Comparison of ENCODE assay signal across 16 cellular contexts in the genomic region with DNA sequence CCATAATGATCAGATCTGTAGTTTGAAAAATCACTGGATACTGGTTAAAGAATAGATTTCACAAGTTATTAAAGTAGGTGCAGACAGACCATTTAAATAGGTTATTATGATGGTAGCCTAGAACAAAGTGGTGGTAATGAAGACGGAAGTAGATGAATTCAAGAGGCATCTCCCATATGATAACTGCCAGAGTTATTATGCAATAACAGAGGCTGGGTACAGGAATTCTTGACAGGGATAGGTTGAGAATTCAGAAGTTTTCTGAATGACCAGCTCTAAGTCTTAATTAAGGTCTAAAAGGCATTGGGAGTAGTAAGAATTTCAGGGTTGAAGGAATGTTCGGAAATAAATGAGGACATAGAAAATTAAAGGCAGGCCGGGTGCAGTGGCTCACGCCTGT.
DNase-seq lines count a peak whose midpoint lies in the region; FAIRE-seq and TF ChIP-seq lines count a peak whose summit lies in the region.
"Had no signal": no experiment of that assay in that cellular context is flagged by ENCODE, and none has a peak within 500 bp of the region (broad histone marks: within the 10 kb centered on the region; RNA-seq: fewer than 3 reads in every experiment).

No MANE protein-coding gene starts in this region.

- peak overlapping the region; percentile 58; the same call in 1 of the 2 replicates for H3K4me3 Mint-ChIP-seq in HFFc6
- H3K4me3 Mint-ChIP-seq: CD14-positive monocyte; CD4-positive, alpha-beta memory T cell had no signal

- H3K4me1 Mint-ChIP-seq in HFFc6 (ENCODE audit: low read depth): peaks cover 68% of the 10 kb centered on the region
- H3K4me1 Mint-ChIP-seq: CD4-positive, alpha-beta memory T cell had no signal

- H3K14ac ChIP-seq in H1 (ENCODE audit: insufficient read length): no peak overlapping the region

- no peak overlapping the region for H2BK120ac ChIP-seq in H1 (replicated peaks; ENCODE audit: low read depth, low read length)

- H3K9ac ChIP-seq in KMS-11 (no peak overlapping the region), H1 (replicated peaks in 1 of 4; ENCODE audit: extremely low read depth in 1 of 4, low read depth in 3 of 4, low read length in 3 of 4) (no peak overlapping the region)
- H3K9ac ChIP-seq: BLaER1 had no signal

- H3K27ac Mint-ChIP-seq in HFFc6: peak overlapping the region; percentile 4; the same call in 1 of the 2 replicates
- H3K27ac Mint-ChIP-seq: CD14-positive monocyte; CD4-positive, alpha-beta memory T cell had no signal

- H3K4me1 ChIP-seq in KMS-11 (ENCODE audit: low read depth, poor library complexity, severe bottlenecking) (peaks cover 26% of the 10 kb centered on the region), H1 (replicated peaks in 1 of 4; ENCODE audit: control insufficient read depth in 3 of 4, insufficient read depth in 4 of 4, low read length in 3 of 4) (peaks cover 0 to 9% (median 1%) of the 10 kb centered on the region in 4 experiments; a peak in 2 of 7 replicates), right atrium auricular region (peaks cover 0 to 14% of the 10 kb centered on the region in 2 donors)
- H3K4me1 ChIP-seq: BLaER1 had no signal

- H2BK20ac ChIP-seq in H1 (ENCODE audit: low read length): no peak overlapping the region

- H3K9me3 Mint-ChIP-seq in HFFc6: no peaks in the 10 kb centered on the region
- H3K9me3 Mint-ChIP-seq: CD14-positive monocyte; CD4-positive, alpha-beta memory T cell had no signal

- TF ChIP-seq CTCF in HFFc6 (IDR thresholded peaks at IDR 0.05) (no peak), KMS-11 (conservative IDR thresholded peaks at IDR 0.05; ENCODE audit: low read depth, low read length) (no peak), H1 (IDR thresholded peaks at IDR 0.05; ENCODE audit: control extremely low read depth in 1 of 3, insufficient read depth in 1 of 3, low read depth in 1 of 3, low read length in 3 of 3) (no peak), right atrium auricular region (IDR thresholded peaks at IDR 0.05) (no peak)

- no peak for TF ChIP-seq POLR2A in H1 (IDR thresholded peaks at IDR 0.05; ENCODE audit: control extremely low read depth in 1 of 2, low read depth in 2 of 2, low read length in 2 of 2)

- POLR2A ChIA-PET in H1 (lab: Charles Lee; ENCODE audit: partially characterized antibody): no interaction called here

- no peaks in the 10 kb centered on the region for H3K36me3 ChIP-seq in KMS-11 (ENCODE audit: insufficient read depth)
- no peaks in the 10 kb centered on the region for H3K36me3 ChIP-seq in H1 (ENCODE audit: control insufficient read depth in 2 of 4, insufficient read depth in 4 of 4, low read length in 3 of 4)
- H3K36me3 ChIP-seq in right atrium auricular region: no peaks in the 10 kb centered on the region
- H3K36me3 ChIP-seq: BLaER1, HAP-1 had no signal

- H2BK15ac ChIP-seq in H1 (ENCODE audit: low read length): no peak overlapping the region

- no peaks in the 10 kb centered on the region for H3K79me1 ChIP-seq in H1 (ENCODE audit: low read depth, low read length)

- H3K79me2 ChIP-seq in KMS-11 (ENCODE audit: insufficient read depth, low read depth): no peaks in the 10 kb centered on the region
- peaks cover 0 to 2% of the 10 kb centered on the region in 2 experiments; a peak in 1 of 4 replicates for H3K79me2 ChIP-seq in H1 (ENCODE audit: control insufficient read depth in 1 of 2, insufficient read depth in 2 of 2, low read length in 2 of 2)

- H3K27ac ChIP-seq in KMS-11 (no peak overlapping the region), H1 (ENCODE audit: low read depth, low read length) (no peak overlapping the region), right atrium auricular region (no peak overlapping the region)
- H3K27ac ChIP-seq: BLaER1 had no signal

- WGBS in H1 (ENCODE audit: extremely low coverage in 1 of 2, insufficient coverage in 1 of 2, insufficient read length in 1 of 2, insufficient replicate concordance in 2 of 2, low coverage in 1 of 2, low lambda C conversion rate in 2 of 2, missing lambda C conversion rate in 1 of 2), 2 experiments: 89% methylated on average over 4 of the region's 4 CpGs; no CpG with 5 or more reads in 1 of the 2 experiments

- FAIRE-seq in H1 (lab: Jason Lieb, UNC): no peak
- FAIRE-seq: A204.1 had no signal

- no peak for TF ChIP-seq RAD21 in H1 (IDR thresholded peaks at IDR 0.05 in 1 of 2, conservative IDR thresholded peaks at IDR 0.05 in 1 of 2; ENCODE audit: low read depth in 2 of 2, low read length in 2 of 2)

- no peak for DNase-seq in HFFc6
- no peak for DNase-seq in H1 (ENCODE audit: low read depth in 1 of 2, low spot score in 2 of 2)
- no peak for DNase-seq in amniotic stem cell (lab: John Stamatoyannopoulos, UW)
- no peak for DNase-seq in H4 (ENCODE audit: low spot score)
- no peak for DNase-seq in right atrium auricular region (ENCODE audit: low spot score)
- DNase-seq: Calu3; CD4-positive, alpha-beta memory T cell; DMS79 treated with DMSO at 0.1 percent for 48 hours; GF-D8; GOT3; KG1 had no signal

- no peak overlapping the region for H4K8ac ChIP-seq in H1 (ENCODE audit: extremely low read depth, insufficient read depth, low read length)

- peaks cover 6% of the 10 kb centered on the region for H3K36me3 Mint-ChIP-seq in HFFc6 (ENCODE audit: low read depth)

- no peak for TF ChIP-seq EP300 in H1 (IDR thresholded peaks at IDR 0.05; ENCODE audit: borderline replicate concordance in 1 of 2, low read depth in 2 of 2, low read length in 2 of 2)

- no peak overlapping the region for H2AK5ac ChIP-seq in H1 (ENCODE audit: low read depth, low read length)

- no peak overlapping the region for H3K4ac ChIP-seq in H1 (replicated peaks; ENCODE audit: insufficient read length, low read depth, low read length)

- no peak overlapping the region for H2BK12ac ChIP-seq in H1 (ENCODE audit: low read depth, low read length)

- no peak overlapping the region for H2BK5ac ChIP-seq in H1 (ENCODE audit: low read depth, low read length)

- H3K27me3 Mint-ChIP-seq in HFFc6 (ENCODE audit: insufficient read depth): no peaks in the 10 kb centered on the region
- H3K27me3 Mint-ChIP-seq: CD4-positive, alpha-beta memory T cell had no signal

- H4K5ac ChIP-seq in H1 (ENCODE audit: insufficient read length, low read depth, low read length): no peak overlapping the region

- H3K4me3 ChIP-seq in KMS-11 (IDR thresholded peaks at IDR 0.05; ENCODE audit: insufficient read depth, low read depth, low read length) (no peak overlapping the region), H1 (ENCODE audit: extremely low read depth in 1 of 4, insufficient read depth in 2 of 4, low read depth in 3 of 4, low read length in 4 of 4) (no peak overlapping the region), right atrium auricular region (no peak overlapping the region)
- H3K4me3 ChIP-seq: BLaER1, HAP-1 had no signal

- CTCF ChIA-PET in H1 (lab: Charles Lee; ENCODE audit: partially characterized antibody): no interaction called here

- no peaks in the 10 kb centered on the region for H3K23me2 ChIP-seq in H1 (ENCODE audit: low read depth, low read length)

- H3K9me3 ChIP-seq in H1 (ENCODE audit: insufficient read depth in 2 of 2, low read depth in 1 of 2, low read length in 1 of 2) (no peaks in the 10 kb centered on the region), right atrium auricular region (no peaks in the 10 kb centered on the region)
- H3K9me3 ChIP-seq: BLaER1, HAP-1 had no signal

- H3K23ac ChIP-seq in H1 (ENCODE audit: insufficient read length): no peak overlapping the region

- H4K20me1 ChIP-seq in KMS-11 (ENCODE audit: insufficient read depth): no peaks in the 10 kb centered on the region
- no peaks in the 10 kb centered on the region for H4K20me1 ChIP-seq in H1 (replicated peaks in 1 of 2; ENCODE audit: control insufficient read depth in 1 of 2, insufficient read depth in 2 of 2, low read length in 2 of 2)
- H4K20me1 ChIP-seq: BLaER1 had no signal

- no peak overlapping the region for H4K91ac ChIP-seq in H1 (replicated peaks; ENCODE audit: insufficient read length, low read length)

- H3K18ac ChIP-seq in H1 (ENCODE audit: extremely low read depth, low read length): no peak overlapping the region

- no peak overlapping the region for H2AFZ ChIP-seq in KMS-11 (ENCODE audit: low read depth)
- H2AFZ ChIP-seq in H1 (ENCODE audit: low read length): no peak overlapping the region

- H3K4me2 ChIP-seq in KMS-11 (peak overlapping the region; percentile 37; the same call in 1 of the 2 replicates), H1 (ENCODE audit: insufficient read depth in 1 of 2, low read depth in 2 of 2, low read length in 2 of 2) (no peak overlapping the region)
- H3K4me2 ChIP-seq: BLaER1 had no signal

- H3K27me3 ChIP-seq in KMS-11 (ENCODE audit: insufficient read depth, low read depth) (no peaks in the 10 kb centered on the region), H1 (replicated peaks in 1 of 4; ENCODE audit: control insufficient read depth in 3 of 4, extremely low read depth in 1 of 4, insufficient read depth in 3 of 4, low read length in 3 of 4) (no peaks in the 10 kb centered on the region), right atrium auricular region (no peaks in the 10 kb centered on the region)
- H3K27me3 ChIP-seq: BLaER1 had no signal

- no peak overlapping the region for H3K56ac ChIP-seq in H1 (replicated peaks; ENCODE audit: insufficient read length, low read depth, low read length)

TF ChIP-seq in H1, 55 proteins besides CTCF, POLR2A, EP300 and RAD21:
- no peak for TF ChIP-seq TAF7 (optimal IDR thresholded peaks at IDR 0.05; ENCODE audit: borderline replicate concordance, low read depth, low read length)
- peak; percentile 38; the same call in 1 of the 2 replicates for TF ChIP-seq CEBPB (IDR thresholded peaks at IDR 0.05; ENCODE audit: low read depth, low read length)
